Comparison of ENCODE assay signal across 10 cellular contexts in genomic region chr4:158224318-158224717, GRCh38. TPM values are rescaled to one million over a fixed set of nuclear protein-coding genes. Genes with fewer than 3 reads are reported as not detected.
DNase-seq lines count a peak whose midpoint lies in the region; ATAC-seq, FAIRE-seq and TF ChIP-seq lines count a peak whose summit lies in the region.
"Not testable (repeated sequence)": the region's sequence is repeated elsewhere in the genome, so short reads cannot be mapped to it uniquely, and the experiment has no call there.
"Had no signal": no experiment of that assay in that cellular context is flagged by ENCODE, and none has a peak within 500 bp of the region (broad histone marks: within the 10 kb centered on the region; RNA-seq: fewer than 3 reads in every experiment).

No MANE protein-coding gene starts in this region.

- H3K4me1 ChIP-seq in PC-3 (ENCODE audit: insufficient read depth, low read length), result peaks cover 11% of the 10 kb centered on the region
- H3K4me1 ChIP-seq in astrocyte (ENCODE audit: insufficient read depth, low read length); mammary epithelial cell (ENCODE audit: insufficient read depth, low read length): not testable (repeated sequence)

- DNase-seq in ELR (ENCODE audit: low read depth) (peak; percentile 38), PC-3 (peak; percentile 52), mammary epithelial cell (peak; percentile 11)
- not testable (repeated sequence) for DNase-seq in astrocyte (ENCODE audit: low read depth); dorsolateral prefrontal cortex

- 92% methylated on average over 4 of the region's 4 CpGs for WGBS in mammary epithelial cell (ENCODE audit: low coverage, missing lambda C conversion rate)

- H3K27ac Mint-ChIP-seq in astrocyte (ENCODE audit: unreplicated experiment), result not testable (repeated sequence)

- in situ Hi-C loops in mammary epithelial cell (cut with MboI; ENCODE audit: low sequenced_read_pairs in 2 of 2), result not testable (repeated sequence)

- H4K20me1 ChIP-seq in PC-3 (ENCODE audit: low read length); astrocyte (ENCODE audit: insufficient read depth, low read length); mammary epithelial cell (ENCODE audit: insufficient read depth, low read length): not testable (repeated sequence)

- not testable (repeated sequence) for BruUV-seq in PC-3 (replicated peaks; lab: Mats Ljungman, UMichigan); mammary epithelial cell (replicated peaks; lab: Mats Ljungman, UMichigan)

- not testable (repeated sequence) for H3K36me3 ChIP-seq in PC-3 (ENCODE audit: low read depth, low read length); astrocyte (ENCODE audit: insufficient read depth, low read length); mammary epithelial cell (ENCODE audit: insufficient read depth, low read length)

- CTCF ChIA-PET in PC-3 (lab: Charles Lee); mammary epithelial cell (lab: Charles Lee; ENCODE audit: low non-redundant PET): not testable (repeated sequence)

- not testable (repeated sequence) for H3K9me3 ChIP-seq in PC-3 (ENCODE audit: low read length); astrocyte (ENCODE audit: insufficient read depth, low read depth, low read length); mammary epithelial cell (replicated peaks; ENCODE audit: insufficient read depth, low read length)

- not testable (repeated sequence) for H3K4me3 Mint-ChIP-seq in astrocyte (ENCODE audit: unreplicated experiment)

- not testable (repeated sequence) for H3K4me1 Mint-ChIP-seq in astrocyte (ENCODE audit: low read depth, unreplicated experiment)

- not testable (repeated sequence) for TF ChIP-seq CTCF in C4-2B (conservative IDR thresholded peaks at IDR 0.05); PC-3 (conservative IDR thresholded peaks at IDR 0.05; ENCODE audit: low read depth, low read length); astrocyte (IDR thresholded peaks at IDR 0.05; ENCODE audit: insufficient read depth, low read depth, low read length); mammary epithelial cell (conservative IDR thresholded peaks at IDR 0.05 in 1 of 2, IDR thresholded peaks at IDR 0.05 in 1 of 2; ENCODE audit: extremely low read depth in 1 of 2, insufficient read depth in 1 of 2, low read depth in 1 of 2, low read length in 2 of 2); dorsolateral prefrontal cortex (IDR thresholded peaks at IDR 0.05 in 54 of 56, conservative IDR thresholded peaks at IDR 0.05 in 2 of 56; ENCODE audit: low read depth in 1 of 56, partially characterized antibody in 56 of 56)

- not testable (repeated sequence) for H3K79me2 ChIP-seq in PC-3 (ENCODE audit: low read length); astrocyte (ENCODE audit: insufficient read depth, low read length); mammary epithelial cell (ENCODE audit: insufficient read depth, low read length)

- H3K4me2 ChIP-seq in PC-3 (ENCODE audit: low read length), result peak overlapping the region; percentile 53; the same call in 1 of the 2 replicates
- H3K4me2 ChIP-seq in astrocyte (ENCODE audit: low read length); mammary epithelial cell (ENCODE audit: insufficient read depth, low read depth, low read length): not testable (repeated sequence)

- POLR2A ChIA-PET in PC-3 (lab: Charles Lee; ENCODE audit: unreplicated experiment), result not testable (repeated sequence)

- H3F3A ChIP-seq in PC-3 (ENCODE audit: low read length, unreplicated experiment), result not testable (repeated sequence)

- not testable (repeated sequence) for H3K9me3 Mint-ChIP-seq in astrocyte (ENCODE audit: unreplicated experiment)

- H3K27me3 Mint-ChIP-seq in astrocyte (ENCODE audit: low read depth, unreplicated experiment), result not testable (repeated sequence)

- H3K9ac ChIP-seq in PC-3 (ENCODE audit: low read length); astrocyte (ENCODE audit: low read length); mammary epithelial cell (ENCODE audit: insufficient read depth, low read length): not testable (repeated sequence)

- H3K27ac ChIP-seq in C4-2B, result peak overlapping the region; percentile 34; the same call in 1 of the 2 replicates
- H3K27ac ChIP-seq in PC-3 (ENCODE audit: low read length), result 0 out of 2 replicates have a peak overlapping the region, but pooled peaks have one; percentile 7
- H3K27ac ChIP-seq in astrocyte (ENCODE audit: low read depth, low read length); mammary epithelial cell (ENCODE audit: insufficient read depth, low read depth, low read length): not testable (repeated sequence)
- peak overlapping the region in 48 of 59 donors; percentile 8 to 100 (median 94) for H3K27ac ChIP-seq in dorsolateral prefrontal cortex
- H3K27ac ChIP-seq in temporal lobe (ENCODE audit: low read depth, low read length), result peak overlapping the region; percentile 9

- intact Hi-C loops in PC-3 (cut with micrococcal nuclease); mammary epithelial cell (cut with micrococcal nuclease); dorsolateral prefrontal cortex (cut with DNase I): not testable (repeated sequence)

- not testable (repeated sequence) for H2AFZ ChIP-seq in PC-3 (ENCODE audit: low read length); mammary epithelial cell (ENCODE audit: low read depth, low read length)
- peak overlapping the region; percentile 10 for H2AFZ ChIP-seq in astrocyte (ENCODE audit: low read depth, low read length)

- not testable (repeated sequence) for H3K4me3 ChIP-seq in PC-3 (ENCODE audit: low read length); astrocyte (ENCODE audit: insufficient read depth, low read depth, low read length); mammary epithelial cell (replicated peaks in 1 of 3; ENCODE audit: insufficient read depth in 1 of 3, low read depth in 2 of 3, low read length in 3 of 3); dorsolateral prefrontal cortex

- ATAC-seq in PC-3, result peak; percentile 64

- not testable (repeated sequence) for H3K36me3 Mint-ChIP-seq in astrocyte (ENCODE audit: low read depth, unreplicated experiment)

- H3K9me2 ChIP-seq in PC-3 (replicated peaks; ENCODE audit: low read length), result not testable (repeated sequence)

- FAIRE-seq in astrocyte (lab: Jason Lieb, UNC), result not testable (repeated sequence)

- dilution Hi-C loops in mammary epithelial cell (cut with HindIII; ENCODE audit: low sequenced_read_pairs), result not testable (repeated sequence)

- H3K27me3 ChIP-seq in PC-3 (ENCODE audit: low read length); astrocyte (ENCODE audit: insufficient read depth, low read length); mammary epithelial cell (ENCODE audit: insufficient read depth, low read length); dorsolateral prefrontal cortex: not testable (repeated sequence)

RNA-seq across cellular contexts. Expression of gene TMEM144, which starts 14.0 kb away (rescaled TPM):
- total RNA-seq in PC-3 (2014; rRNA removed), result 5.4 and 5.9 TPM in 2 replicates
- 5.6 and 7.6 TPM in 2 replicates for total RNA-seq in astrocyte
- total RNA-seq in mammary epithelial cell, result 10 to 100 TPM in 1 of 2 donors, 1 to 10 TPM in 1; 7.9 to 21.5 TPM
- 4.1 TPM for polyA plus RNA-seq in mammary epithelial cell
- polyA minus RNA-seq in mammary epithelial cell, result 13.7 TPM
- 1,000 to 10,000 TPM in 1 of 120 experiments, 100 to 1,000 TPM in 99, 10 to 100 TPM in 20; 33.2 to 1,060 (median 211) TPM for total RNA-seq in dorsolateral prefrontal cortex
- total RNA-seq in temporal lobe, result 1.2 TPM
- total RNA-seq: CD4-positive, CD25-positive, alpha-beta regulatory T cell had no signal
- polyA plus RNA-seq: CD4-positive, alpha-beta memory T cell; CD4-positive, CD25-positive, alpha-beta regulatory T cell; CD8-positive, alpha-beta memory T cell had no signal

RNA-seq across cellular contexts. Expression of gene GASK1B, which starts 51.5 kb away (rescaled TPM):
- 0.46 and 0.51 TPM in 2 replicates for total RNA-seq in PC-3 (2014; rRNA removed)
- total RNA-seq in astrocyte, result 25.8 and 34.2 TPM in 2 replicates
- 10 to 100 TPM; 13.5 to 27.2 TPM for total RNA-seq in mammary epithelial cell
- 8.1 TPM for polyA plus RNA-seq in mammary epithelial cell
- polyA minus RNA-seq in mammary epithelial cell, result 12.1 TPM
- 10 to 100 TPM; 23.9 to 74.1 (median 43.0) TPM for total RNA-seq in dorsolateral prefrontal cortex
- total RNA-seq in temporal lobe, result 14.3 TPM
- total RNA-seq: CD4-positive, CD25-positive, alpha-beta regulatory T cell had no signal
- polyA plus RNA-seq: CD4-positive, alpha-beta memory T cell; CD4-positive, CD25-positive, alpha-beta regulatory T cell; CD8-positive, alpha-beta memory T cell had no signal
